Comparison of ENCODE assay signal across 1 cellular context in the genomic region with DNA sequence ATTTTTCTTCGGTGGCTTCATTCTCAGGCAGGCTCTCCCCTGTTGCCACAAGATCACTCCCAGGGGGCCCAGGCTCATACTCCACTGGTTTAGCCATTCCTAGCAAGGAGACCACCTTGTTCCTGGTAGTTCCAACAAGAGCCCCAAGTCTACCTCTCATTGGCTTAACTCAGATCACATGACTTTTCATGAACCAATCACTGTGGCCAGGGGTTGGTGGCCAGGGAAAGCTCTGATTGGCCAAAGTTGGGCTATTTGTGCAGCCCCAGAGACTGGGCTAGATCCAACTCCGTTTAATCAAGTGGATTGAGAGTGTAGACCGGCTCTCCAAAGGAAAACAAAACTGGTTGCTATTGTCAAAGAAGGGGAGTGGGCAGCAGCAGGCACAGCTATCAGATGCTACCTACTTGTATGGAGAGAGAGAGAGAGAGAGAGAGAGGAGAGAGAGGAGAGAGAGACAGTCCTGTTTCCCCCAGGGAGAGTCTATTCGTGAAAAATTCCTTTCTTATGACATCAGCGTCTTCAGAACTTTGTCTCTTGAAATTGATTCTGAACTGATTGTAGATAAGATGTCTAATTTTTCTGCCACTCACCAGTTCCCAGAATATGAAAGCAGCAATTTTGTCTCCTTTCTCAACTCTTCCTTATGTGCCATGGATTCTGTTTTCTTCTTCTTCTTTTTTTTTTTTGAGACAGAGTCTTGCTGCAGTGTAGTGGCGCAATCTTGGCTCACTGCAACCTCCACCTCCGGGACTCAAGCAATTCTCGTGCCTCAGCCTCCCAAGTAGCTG.
TF ChIP-seq lines count a peak whose summit lies in the region.

No MANE protein-coding gene starts in this region.

TF ChIP-seq in K562, 482 proteins besides CTCF, POLR2A, EP300 and RAD21 (continued from another document and continues in another):
- TF ChIP-seq, protein P1, sequence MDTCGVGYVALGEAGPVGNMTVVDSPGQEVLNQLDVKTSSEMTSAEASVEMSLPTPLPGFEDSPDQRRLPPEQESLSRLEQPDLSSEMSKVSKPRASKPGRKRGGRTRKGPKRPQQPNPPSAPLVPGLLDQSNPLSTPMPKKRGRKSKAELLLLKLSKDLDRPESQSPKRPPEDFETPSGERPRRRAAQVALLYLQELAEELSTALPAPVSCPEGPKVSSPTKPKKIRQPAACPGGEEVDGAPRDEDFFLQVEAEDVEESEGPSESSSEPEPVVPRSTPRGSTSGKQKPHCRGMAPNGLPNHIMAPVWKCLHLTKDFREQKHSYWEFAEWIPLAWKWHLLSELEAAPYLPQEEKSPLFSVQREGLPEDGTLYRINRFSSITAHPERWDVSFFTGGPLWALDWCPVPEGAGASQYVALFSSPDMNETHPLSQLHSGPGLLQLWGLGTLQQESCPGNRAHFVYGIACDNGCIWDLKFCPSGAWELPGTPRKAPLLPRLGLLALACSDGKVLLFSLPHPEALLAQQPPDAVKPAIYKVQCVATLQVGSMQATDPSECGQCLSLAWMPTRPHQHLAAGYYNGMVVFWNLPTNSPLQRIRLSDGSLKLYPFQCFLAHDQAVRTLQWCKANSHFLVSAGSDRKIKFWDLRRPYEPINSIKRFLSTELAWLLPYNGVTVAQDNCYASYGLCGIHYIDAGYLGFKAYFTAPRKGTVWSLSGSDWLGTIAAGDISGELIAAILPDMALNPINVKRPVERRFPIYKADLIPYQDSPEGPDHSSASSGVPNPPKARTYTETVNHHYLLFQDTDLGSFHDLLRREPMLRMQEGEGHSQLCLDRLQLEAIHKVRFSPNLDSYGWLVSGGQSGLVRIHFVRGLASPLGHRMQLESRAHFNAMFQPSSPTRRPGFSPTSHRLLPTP (IDR thresholded peaks at IDR 0.05; ENCODE audit: borderline replicate concordance, extremely low read depth, insufficient read length), result no peak
- TF ChIP-seq BRD9 (IDR thresholded peaks at IDR 0.05; ENCODE audit: low read depth, partially characterized antibody), result no peak
- TF ChIP-seq ZC3H11A (IDR thresholded peaks at IDR 0.05; ENCODE audit: low read depth, low read length), result no peak
- TF ChIP-seq NR0B1 (IDR thresholded peaks at IDR 0.05; ENCODE audit: partially characterized antibody), result no peak
- TF ChIP-seq, protein P2, sequence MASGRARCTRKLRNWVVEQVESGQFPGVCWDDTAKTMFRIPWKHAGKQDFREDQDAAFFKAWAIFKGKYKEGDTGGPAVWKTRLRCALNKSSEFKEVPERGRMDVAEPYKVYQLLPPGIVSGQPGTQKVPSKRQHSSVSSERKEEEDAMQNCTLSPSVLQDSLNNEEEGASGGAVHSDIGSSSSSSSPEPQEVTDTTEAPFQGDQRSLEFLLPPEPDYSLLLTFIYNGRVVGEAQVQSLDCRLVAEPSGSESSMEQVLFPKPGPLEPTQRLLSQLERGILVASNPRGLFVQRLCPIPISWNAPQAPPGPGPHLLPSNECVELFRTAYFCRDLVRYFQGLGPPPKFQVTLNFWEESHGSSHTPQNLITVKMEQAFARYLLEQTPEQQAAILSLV (tag; IDR thresholded peaks at IDR 0.05), result no peak
- no peak for TF ChIP-seq SNRNP70 (optimal IDR thresholded peaks at IDR 0.05; ENCODE audit: low read depth, low read length)
- TF ChIP-seq L3MBTL2 (IDR thresholded peaks at IDR 0.05), result no peak
- no peak for TF ChIP-seq ZNF695 (CRISPR knock-in tag; IDR thresholded peaks at IDR 0.05)
- TF ChIP-seq CAMTA2 (CRISPR knock-in tag; conservative IDR thresholded peaks at IDR 0.05), result no peak
- no peak for TF ChIP-seq ZNF668 (CRISPR knock-in tag; IDR thresholded peaks at IDR 0.05)
- no peak for TF ChIP-seq TBP (optimal IDR thresholded peaks at IDR 0.05; ENCODE audit: low read depth, low read length)
- TF ChIP-seq CHD4 (IDR thresholded peaks at IDR 0.05; ENCODE audit: insufficient read depth, insufficient replicate concordance, low read depth, low read length, poor library complexity, severe bottlenecking), result no peak
- no peak for TF ChIP-seq MAFF (IDR thresholded peaks at IDR 0.05; ENCODE audit: low read length)
- TF ChIP-seq CBX1 (IDR thresholded peaks at IDR 0.05; ENCODE audit: low read depth), result no peak
- no peak for TF ChIP-seq ZBTB7A (IDR thresholded peaks at IDR 0.05; ENCODE audit: borderline replicate concordance, control insufficient read depth, low read depth, low read length)
- TF ChIP-seq SMC3 (conservative IDR thresholded peaks at IDR 0.05; ENCODE audit: insufficient read depth, low read depth, low read length), result no peak
- TF ChIP-seq HNRNPH1 (optimal IDR thresholded peaks at IDR 0.05; ENCODE audit: low read depth, low read length), result no peak
- 0 out of 2 replicates have a peak, but pooled peaks have one; percentile 24 for TF ChIP-seq VEZF1 (CRISPR knock-in tag; IDR thresholded peaks at IDR 0.05)
- no peak for TF ChIP-seq THRA (IDR thresholded peaks at IDR 0.05)
- TF ChIP-seq CXXC5 (CRISPR knock-in tag; IDR thresholded peaks at IDR 0.05), result 0 out of 2 replicates have a peak, but pooled peaks have one; percentile 32
- TF ChIP-seq ZNF282 (CRISPR knock-in tag; IDR thresholded peaks at IDR 0.05), result no peak
- no peak for TF ChIP-seq ZNF224 (CRISPR knock-in tag; IDR thresholded peaks at IDR 0.05)
- TF ChIP-seq FOSL1 (tag; conservative IDR thresholded peaks at IDR 0.05), result peak; percentile 75
- no peak for TF ChIP-seq ZNF583 (CRISPR knock-in tag; IDR thresholded peaks at IDR 0.05)
- no peak for TF ChIP-seq HIVEP1 (CRISPR knock-in tag; IDR thresholded peaks at IDR 0.05)
- no peak for TF ChIP-seq HDAC1 (IDR thresholded peaks at IDR 0.05)
- TF ChIP-seq, protein P3, sequence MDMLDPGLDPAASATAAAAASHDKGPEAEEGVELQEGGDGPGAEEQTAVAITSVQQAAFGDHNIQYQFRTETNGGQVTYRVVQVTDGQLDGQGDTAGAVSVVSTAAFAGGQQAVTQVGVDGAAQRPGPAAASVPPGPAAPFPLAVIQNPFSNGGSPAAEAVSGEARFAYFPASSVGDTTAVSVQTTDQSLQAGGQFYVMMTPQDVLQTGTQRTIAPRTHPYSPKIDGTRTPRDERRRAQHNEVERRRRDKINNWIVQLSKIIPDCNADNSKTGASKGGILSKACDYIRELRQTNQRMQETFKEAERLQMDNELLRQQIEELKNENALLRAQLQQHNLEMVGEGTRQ (CRISPR knock-in tag; IDR thresholded peaks at IDR 0.05), result peak; percentile 76
- TF ChIP-seq SAP30 (IDR thresholded peaks at IDR 0.05; ENCODE audit: borderline replicate concordance, insufficient read depth, low read depth, low read length, poor library complexity, severe bottlenecking), result no peak
- no peak for TF ChIP-seq PPARD (CRISPR knock-in tag; IDR thresholded peaks at IDR 0.05)
- TF ChIP-seq MAFG (tag; conservative IDR thresholded peaks at IDR 0.05), result no peak
- no peak for TF ChIP-seq ZNF431 (CRISPR knock-in tag; IDR thresholded peaks at IDR 0.05)
- TF ChIP-seq HDAC8 (tag; IDR thresholded peaks at IDR 0.05), result no peak
- TF ChIP-seq ZNF274 (IDR thresholded peaks at IDR 0.05; ENCODE audit: borderline replicate concordance, low read depth, low read length), result no peak
- no peak for TF ChIP-seq HDGF (IDR thresholded peaks at IDR 0.05)
- TF ChIP-seq POLR3A (IDR thresholded peaks at IDR 0.05; ENCODE audit: borderline replicate concordance, extremely low read depth, insufficient read depth, insufficient read length), result no peak
- TF ChIP-seq TEAD1 (CRISPR knock-in tag; IDR thresholded peaks at IDR 0.05), result peak; percentile 57 to 94; a peak in 3 of 4 replicates
- peak; percentile 76; the same call in 1 of the 2 replicates for TF ChIP-seq SMARCE1 (IDR thresholded peaks at IDR 0.05)
- no peak for TF ChIP-seq HMG20A (CRISPR knock-in tag; conservative IDR thresholded peaks at IDR 0.05)
- TF ChIP-seq TRIM24 (IDR thresholded peaks at IDR 0.05), result 0 out of 4 replicates have a peak, but pooled peaks of 1 of the 2 experiments have one; percentile 14
- TF ChIP-seq, protein P4, sequence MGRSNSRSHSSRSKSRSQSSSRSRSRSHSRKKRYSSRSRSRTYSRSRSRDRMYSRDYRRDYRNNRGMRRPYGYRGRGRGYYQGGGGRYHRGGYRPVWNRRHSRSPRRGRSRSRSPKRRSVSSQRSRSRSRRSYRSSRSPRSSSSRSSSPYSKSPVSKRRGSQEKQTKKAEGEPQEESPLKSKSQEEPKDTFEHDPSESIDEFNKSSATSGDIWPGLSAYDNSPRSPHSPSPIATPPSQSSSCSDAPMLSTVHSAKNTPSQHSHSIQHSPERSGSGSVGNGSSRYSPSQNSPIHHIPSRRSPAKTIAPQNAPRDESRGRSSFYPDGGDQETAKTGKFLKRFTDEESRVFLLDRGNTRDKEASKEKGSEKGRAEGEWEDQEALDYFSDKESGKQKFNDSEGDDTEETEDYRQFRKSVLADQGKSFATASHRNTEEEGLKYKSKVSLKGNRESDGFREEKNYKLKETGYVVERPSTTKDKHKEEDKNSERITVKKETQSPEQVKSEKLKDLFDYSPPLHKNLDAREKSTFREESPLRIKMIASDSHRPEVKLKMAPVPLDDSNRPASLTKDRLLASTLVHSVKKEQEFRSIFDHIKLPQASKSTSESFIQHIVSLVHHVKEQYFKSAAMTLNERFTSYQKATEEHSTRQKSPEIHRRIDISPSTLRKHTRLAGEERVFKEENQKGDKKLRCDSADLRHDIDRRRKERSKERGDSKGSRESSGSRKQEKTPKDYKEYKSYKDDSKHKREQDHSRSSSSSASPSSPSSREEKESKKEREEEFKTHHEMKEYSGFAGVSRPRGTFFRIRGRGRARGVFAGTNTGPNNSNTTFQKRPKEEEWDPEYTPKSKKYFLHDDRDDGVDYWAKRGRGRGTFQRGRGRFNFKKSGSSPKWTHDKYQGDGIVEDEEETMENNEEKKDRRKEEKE (IDR thresholded peaks at IDR 0.05; ENCODE audit: borderline replicate concordance in 1 of 2, control insufficient read depth in 1 of 2, low read depth in 2 of 2, low read length in 1 of 2), result no peak
- TF ChIP-seq, protein P5, sequence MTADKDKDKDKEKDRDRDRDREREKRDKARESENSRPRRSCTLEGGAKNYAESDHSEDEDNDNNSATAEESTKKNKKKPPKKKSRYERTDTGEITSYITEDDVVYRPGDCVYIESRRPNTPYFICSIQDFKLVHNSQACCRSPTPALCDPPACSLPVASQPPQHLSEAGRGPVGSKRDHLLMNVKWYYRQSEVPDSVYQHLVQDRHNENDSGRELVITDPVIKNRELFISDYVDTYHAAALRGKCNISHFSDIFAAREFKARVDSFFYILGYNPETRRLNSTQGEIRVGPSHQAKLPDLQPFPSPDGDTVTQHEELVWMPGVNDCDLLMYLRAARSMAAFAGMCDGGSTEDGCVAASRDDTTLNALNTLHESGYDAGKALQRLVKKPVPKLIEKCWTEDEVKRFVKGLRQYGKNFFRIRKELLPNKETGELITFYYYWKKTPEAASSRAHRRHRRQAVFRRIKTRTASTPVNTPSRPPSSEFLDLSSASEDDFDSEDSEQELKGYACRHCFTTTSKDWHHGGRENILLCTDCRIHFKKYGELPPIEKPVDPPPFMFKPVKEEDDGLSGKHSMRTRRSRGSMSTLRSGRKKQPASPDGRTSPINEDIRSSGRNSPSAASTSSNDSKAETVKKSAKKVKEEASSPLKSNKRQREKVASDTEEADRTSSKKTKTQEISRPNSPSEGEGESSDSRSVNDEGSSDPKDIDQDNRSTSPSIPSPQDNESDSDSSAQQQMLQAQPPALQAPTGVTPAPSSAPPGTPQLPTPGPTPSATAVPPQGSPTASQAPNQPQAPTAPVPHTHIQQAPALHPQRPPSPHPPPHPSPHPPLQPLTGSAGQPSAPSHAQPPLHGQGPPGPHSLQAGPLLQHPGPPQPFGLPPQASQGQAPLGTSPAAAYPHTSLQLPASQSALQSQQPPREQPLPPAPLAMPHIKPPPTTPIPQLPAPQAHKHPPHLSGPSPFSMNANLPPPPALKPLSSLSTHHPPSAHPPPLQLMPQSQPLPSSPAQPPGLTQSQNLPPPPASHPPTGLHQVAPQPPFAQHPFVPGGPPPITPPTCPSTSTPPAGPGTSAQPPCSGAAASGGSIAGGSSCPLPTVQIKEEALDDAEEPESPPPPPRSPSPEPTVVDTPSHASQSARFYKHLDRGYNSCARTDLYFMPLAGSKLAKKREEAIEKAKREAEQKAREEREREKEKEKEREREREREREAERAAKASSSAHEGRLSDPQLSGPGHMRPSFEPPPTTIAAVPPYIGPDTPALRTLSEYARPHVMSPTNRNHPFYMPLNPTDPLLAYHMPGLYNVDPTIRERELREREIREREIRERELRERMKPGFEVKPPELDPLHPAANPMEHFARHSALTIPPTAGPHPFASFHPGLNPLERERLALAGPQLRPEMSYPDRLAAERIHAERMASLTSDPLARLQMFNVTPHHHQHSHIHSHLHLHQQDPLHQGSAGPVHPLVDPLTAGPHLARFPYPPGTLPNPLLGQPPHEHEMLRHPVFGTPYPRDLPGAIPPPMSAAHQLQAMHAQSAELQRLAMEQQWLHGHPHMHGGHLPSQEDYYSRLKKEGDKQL (CRISPR knock-in tag; IDR thresholded peaks at IDR 0.05; ENCODE audit: borderline replicate concordance), result no peak
- no peak for TF ChIP-seq CBFB (CRISPR knock-in tag; IDR thresholded peaks at IDR 0.05)
- TF ChIP-seq NR3C1 (CRISPR knock-in tag; IDR thresholded peaks at IDR 0.05), result no peak
- TF ChIP-seq ZBTB8A (IDR thresholded peaks at IDR 0.05; ENCODE audit: partially characterized antibody), result no peak
- no peak for TF ChIP-seq POLR2AphosphoS2 (IDR thresholded peaks at IDR 0.05; ENCODE audit: low read length)
- no peak for TF ChIP-seq IRF2 (CRISPR knock-in tag; IDR thresholded peaks at IDR 0.05)
- no peak for TF ChIP-seq MTA3 (IDR thresholded peaks at IDR 0.05; ENCODE audit: borderline replicate concordance)
